Comparison of ENCODE assay signal across 10 cellular contexts in the genomic region with DNA sequence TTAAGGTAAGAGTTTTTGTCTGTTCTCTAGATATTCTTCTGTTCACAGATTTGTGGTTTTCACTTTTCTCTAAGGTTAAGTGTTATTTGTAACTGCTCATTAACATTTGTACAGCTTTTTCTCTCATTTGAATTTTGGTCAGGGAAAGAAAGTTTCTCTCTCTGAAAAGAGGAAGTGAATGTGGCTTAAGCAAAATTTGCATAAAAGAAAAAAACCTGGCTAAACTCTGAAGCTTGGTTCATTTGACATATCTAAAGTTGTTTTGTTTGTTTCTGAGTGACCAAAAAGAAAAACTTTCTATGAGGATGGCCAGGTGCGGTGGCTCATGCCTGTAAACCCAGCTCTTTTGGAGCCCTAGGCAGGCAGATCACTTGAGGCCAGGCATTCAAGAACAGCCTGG.
DNase-seq lines count a peak whose midpoint lies in the region; ATAC-seq and TF ChIP-seq lines count a peak whose summit lies in the region.
"Had no signal": no experiment of that assay in that cellular context is flagged by ENCODE, and none has a peak within 500 bp of the region (broad histone marks: within the 10 kb centered on the region; RNA-seq: fewer than 3 reads in every experiment).

No MANE protein-coding gene starts in this region.

- in situ Hi-C loops in ACHN (cut with HindIII; ENCODE audit: low pct_ligation_motif_present, low pct_unique_long_range_greater_than_20kb, low sequenced_read_pairs) = no loop called here

- DNase-seq in hepatic stellate cell (ENCODE audit: low spot score) = no peak
- DNase-seq in NCI-H1436 (lab: John Stamatoyannopoulos, UW) = no peak
- no peak for DNase-seq in ACHN
- no peak for DNase-seq in DMS53 (lab: John Stamatoyannopoulos, UW)
- DNase-seq: heart right ventricle had no signal

- H3K27me3 ChIP-seq in SU-DHL-6 (ENCODE audit: low read length) = no peaks in the 10 kb centered on the region
- H3K27me3 ChIP-seq: breast epithelium, heart right ventricle had no signal

- peaks cover 11% of the 10 kb centered on the region for H3F3A ChIP-seq in SU-DHL-6 (ENCODE audit: insufficient read depth)

- H3K4me2 ChIP-seq in SU-DHL-6 (ENCODE audit: low read depth, low read length, poor library complexity, severe bottlenecking) = peak overlapping the region; percentile 46

- TF ChIP-seq CTCF in SU-DHL-6 (IDR thresholded peaks at IDR 0.05; ENCODE audit: insufficient read depth, low read length, poor library complexity, severe bottlenecking) = no peak

- H3K27ac ChIP-seq in SU-DHL-6 (ENCODE audit: low read depth, low read length) = peak overlapping the region; percentile 67
- H3K27ac ChIP-seq: breast epithelium, heart right ventricle had no signal

- no peaks in the 10 kb centered on the region for H3K9me2 ChIP-seq in SU-DHL-6 (replicated peaks; ENCODE audit: insufficient read depth, low read length)

- H3K9ac ChIP-seq in SU-DHL-6 (ENCODE audit: low read length) = no peak overlapping the region

- ATAC-seq in GM18505 (IDR thresholded peaks at IDR 0.05; ENCODE audit: unreplicated experiment) (peak; percentile 96), GM19468 (IDR thresholded peaks at IDR 0.05; ENCODE audit: extremely low read depth, unreplicated experiment) (peak; percentile 95), HG03097 (IDR thresholded peaks at IDR 0.05; ENCODE audit: low FRiP score, unreplicated experiment) (peak; percentile 84)
- ATAC-seq: heart right ventricle had no signal

- no peaks in the 10 kb centered on the region for H3K79me2 ChIP-seq in SU-DHL-6 (ENCODE audit: insufficient read depth, low read length)

- H3K4me3 ChIP-seq in SU-DHL-6 (ENCODE audit: insufficient read depth, low read length, poor library complexity, severe bottlenecking) = peak overlapping the region; percentile 12
- H3K4me3 ChIP-seq: breast epithelium, heart right ventricle had no signal

- H3K9me3 ChIP-seq in SU-DHL-6 (ENCODE audit: insufficient read depth, low read length) = peaks cover 8% of the 10 kb centered on the region; the same call in 1 of the 2 replicates
- H3K9me3 ChIP-seq: breast epithelium, heart right ventricle had no signal

- H4K20me1 ChIP-seq in SU-DHL-6 (ENCODE audit: low read depth, low read length) = no peaks in the 10 kb centered on the region

- no peaks in the 10 kb centered on the region for H3K36me3 ChIP-seq in SU-DHL-6 (ENCODE audit: low read length)
- H3K36me3 ChIP-seq: breast epithelium, heart right ventricle had no signal

- peak overlapping the region; percentile 5 for H2AFZ ChIP-seq in SU-DHL-6 (ENCODE audit: low read depth, low read length, severe bottlenecking)

- no peak for TF ChIP-seq POLR2A in GM18505 (IDR thresholded peaks at IDR 0.05; ENCODE audit: borderline replicate concordance, extremely low read depth, insufficient read depth, insufficient read length)
